ENCODE assay signal across 9 cellular contexts in the genomic region with DNA sequence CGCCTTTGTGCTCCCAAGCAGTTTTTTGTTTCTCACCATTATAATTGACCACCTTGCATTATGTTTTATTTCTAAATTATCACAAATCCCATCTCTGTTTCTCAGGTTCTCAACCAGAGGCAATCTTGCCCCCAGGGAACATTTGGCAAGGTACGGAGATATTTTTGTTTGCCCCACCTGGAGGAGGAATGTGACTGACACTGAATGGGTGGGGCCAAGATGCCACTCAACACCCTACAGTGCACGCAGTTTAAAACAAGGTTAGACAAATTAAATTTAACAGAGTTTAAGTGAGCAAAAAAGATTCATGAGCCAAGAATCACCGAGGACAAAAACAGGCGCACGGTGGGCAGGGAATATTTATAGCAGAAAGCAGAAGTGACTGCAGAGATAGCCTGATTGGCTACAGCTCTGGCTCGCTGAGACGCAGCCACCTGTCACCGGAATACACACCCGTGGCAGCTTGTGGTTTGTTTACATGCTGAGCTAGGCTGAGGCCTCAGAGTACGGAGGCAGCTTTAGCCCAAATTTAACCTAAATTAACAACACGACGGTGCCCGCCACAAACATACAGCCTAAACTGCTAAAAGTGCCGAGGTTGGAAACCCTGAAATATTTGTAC.
DNase-seq lines count a peak whose midpoint lies in the region; ATAC-seq and TF ChIP-seq lines count a peak whose summit lies in the region.
"Had no signal": no experiment of that assay in that cellular context is flagged by ENCODE, and none has a peak within 500 bp of the region (broad histone marks: within the 10 kb centered on the region; RNA-seq: fewer than 3 reads in every experiment).

No MANE protein-coding gene starts in this region.

- no peaks in the 10 kb centered on the region for H4K20me1 ChIP-seq in mammary epithelial cell (ENCODE audit: insufficient read depth, low read length)

- H2AFZ ChIP-seq in mammary epithelial cell (ENCODE audit: low read depth, low read length): no peak overlapping the region

- H3K4me2 ChIP-seq in mammary epithelial cell (ENCODE audit: insufficient read depth, low read depth, low read length): no peak overlapping the region

- TF ChIP-seq CTCF in MCF 10A (IDR thresholded peaks at IDR 0.05; ENCODE audit: unreplicated experiment) (no peak), mammary epithelial cell (conservative IDR thresholded peaks at IDR 0.05 in 1 of 2, IDR thresholded peaks at IDR 0.05 in 1 of 2; ENCODE audit: extremely low read depth in 1 of 2, insufficient read depth in 1 of 2, low read depth in 1 of 2, low read length in 2 of 2) (no peak)

- no peak overlapping the region for H3K9ac ChIP-seq in mammary epithelial cell (ENCODE audit: insufficient read depth, low read length)

- H3K4me3 Mint-ChIP-seq in MCF 10A (ENCODE audit: unreplicated experiment): peak overlapping the region; percentile 38
- peak overlapping the region; percentile 72 to 93 (median 83) for H3K4me3 Mint-ChIP-seq in naive thymus-derived CD4-positive, alpha-beta T cell

- no peak overlapping the region for H3K27ac Mint-ChIP-seq in MCF 10A (ENCODE audit: low read depth, unreplicated experiment)
- H3K27ac Mint-ChIP-seq in naive thymus-derived CD4-positive, alpha-beta T cell: peak overlapping the region; percentile 66 to 98 (median 95)
- H3K27ac Mint-ChIP-seq: nephron had no signal

- intact Hi-C loops in MCF 10A (cut with micrococcal nuclease): no loop called here
- intact Hi-C loops in mammary epithelial cell (cut with micrococcal nuclease): no loop called here
- intact Hi-C loops in naive thymus-derived CD4-positive, alpha-beta T cell (cut with micrococcal nuclease): loop anchor here (1.0 to 5.0 kb wide), 6 partner anchors 8 to 176 kb away; a partner anchor contains a TSS
- intact Hi-C loops in aorta (cut with DNase I): no loop called here

- in situ Hi-C loops in mammary epithelial cell (cut with MboI; ENCODE audit: low sequenced_read_pairs in 2 of 2): no loop called here
- in situ Hi-C loops in ACHN (cut with HindIII; ENCODE audit: low pct_ligation_motif_present, low pct_unique_long_range_greater_than_20kb, low sequenced_read_pairs): no loop called here

- H3K36me3 Mint-ChIP-seq in MCF 10A (ENCODE audit: insufficient read depth, unreplicated experiment): no peaks in the 10 kb centered on the region
- H3K36me3 Mint-ChIP-seq in naive thymus-derived CD4-positive, alpha-beta T cell: no peaks in the 10 kb centered on the region

- peak; percentile 16 for DNase-seq in MCF 10A (ENCODE audit: unreplicated experiment)
- no peak for DNase-seq in mammary epithelial cell
- DNase-seq in NCI-H524 (lab: John Stamatoyannopoulos, UW): peak; percentile 31 to 85
- peak; percentile 28 for DNase-seq in activated T-cell treated with anti-CD3 and anti-CD28 coated beads for 24 hours (ENCODE audit: low read depth)
- DNase-seq in naive thymus-derived CD4-positive, alpha-beta T cell: peak; percentile 35 to 87 (median 80)
- no peak for DNase-seq in ACHN
- no peak for DNase-seq in aorta

- no peaks in the 10 kb centered on the region for H3K9me3 Mint-ChIP-seq in MCF 10A (ENCODE audit: unreplicated experiment)
- no peaks in the 10 kb centered on the region for H3K9me3 Mint-ChIP-seq in naive thymus-derived CD4-positive, alpha-beta T cell
- H3K9me3 Mint-ChIP-seq: nephron had no signal

- dilution Hi-C loops in mammary epithelial cell (cut with HindIII; ENCODE audit: low sequenced_read_pairs): no loop called here

- no peaks in the 10 kb centered on the region for H3K79me2 ChIP-seq in mammary epithelial cell (ENCODE audit: insufficient read depth, low read length)

- WGBS in mammary epithelial cell (ENCODE audit: low coverage, missing lambda C conversion rate): 35% methylated on average over 14 of the region's 15 CpGs
- WGBS in aorta, 2 donors: 48 to 54% methylated on average over 15 of the region's 15 CpGs

- POLR2A ChIA-PET in MCF 10A (lab: Yijun Ruan, JAX): interaction anchor here (1.4 to 1.5 kb wide), 2 partner anchors 13 to 180 kb away, joined by 3 to 5 read pairs; no protein-coding TSS in a partner anchor
- POLR2A ChIA-PET in naive thymus-derived CD4-positive, alpha-beta T cell (lab: Charles Lee): interaction anchor here (1.2 to 2.5 kb wide), 3 partner anchors 8 to 43 kb away, joined by 7 to 10 read pairs (median 7); no protein-coding TSS in a partner anchor

- H3K4me3 ChIP-seq in mammary epithelial cell (replicated peaks in 1 of 3; ENCODE audit: insufficient read depth in 1 of 3, low read depth in 2 of 3, low read length in 3 of 3): no peak overlapping the region
- H3K4me3 ChIP-seq in naive thymus-derived CD4-positive, alpha-beta T cell (ENCODE audit: low read length): peak overlapping the region; percentile 47
- H3K4me3 ChIP-seq in aorta (ENCODE audit: low read length in 2 of 2): no peak overlapping the region

- no peak overlapping the region for H3K27ac ChIP-seq in mammary epithelial cell (ENCODE audit: insufficient read depth, low read depth, low read length)
- peak overlapping the region; percentile 52 for H3K27ac ChIP-seq in naive thymus-derived CD4-positive, alpha-beta T cell (ENCODE audit: low read depth, low read length)
- no peak overlapping the region for H3K27ac ChIP-seq in aorta (ENCODE audit: low read depth in 1 of 2, low read length in 2 of 2)

- BruUV-seq in MCF 10A (replicated peaks; lab: Mats Ljungman, UMichigan) (no TSS peak), mammary epithelial cell (replicated peaks; lab: Mats Ljungman, UMichigan) (no TSS peak)

- H3K4me1 ChIP-seq in mammary epithelial cell (ENCODE audit: insufficient read depth, low read length): no peaks in the 10 kb centered on the region
- H3K4me1 ChIP-seq in naive thymus-derived CD4-positive, alpha-beta T cell (ENCODE audit: control insufficient read depth in 2 of 2, insufficient read depth in 2 of 2, low read length in 2 of 2): peaks cover 18% of the 10 kb centered on the region in 2 donors
- H3K4me1 ChIP-seq in aorta (ENCODE audit: control insufficient read depth in 1 of 2, insufficient read depth in 2 of 2, low read length in 2 of 2): no peaks in the 10 kb centered on the region

- no peaks in the 10 kb centered on the region for H3K27me3 Mint-ChIP-seq in MCF 10A (ENCODE audit: insufficient read depth, unreplicated experiment)
- H3K27me3 Mint-ChIP-seq in naive thymus-derived CD4-positive, alpha-beta T cell: peaks cover 0 to 2% (median 0%) of the 10 kb centered on the region in 5 donors

- H3K4me1 Mint-ChIP-seq in MCF 10A (ENCODE audit: insufficient read depth, unreplicated experiment): peaks cover 15% of the 10 kb centered on the region
- H3K4me1 Mint-ChIP-seq in naive thymus-derived CD4-positive, alpha-beta T cell: peaks cover 14 to 31% (median 24%) of the 10 kb centered on the region in 7 donors

- ATAC-seq in HG03060 (IDR thresholded peaks at IDR 0.05; ENCODE audit: low read depth, unreplicated experiment) (peak; percentile 98), aorta (ENCODE audit: low FRiP score) (no peak)
- ATAC-seq in naive thymus-derived CD4-positive, alpha-beta T cell: peak; percentile 99

- peaks cover 34% of the 10 kb centered on the region for H3K9me3 ChIP-seq in mammary epithelial cell (replicated peaks; ENCODE audit: insufficient read depth, low read length)
- no peaks in the 10 kb centered on the region for H3K9me3 ChIP-seq in naive thymus-derived CD4-positive, alpha-beta T cell (ENCODE audit: control insufficient read depth in 2 of 3, low read length in 3 of 3)
- no peaks in the 10 kb centered on the region for H3K9me3 ChIP-seq in aorta (ENCODE audit: control insufficient read depth, low read length)

- H3K36me3 ChIP-seq in mammary epithelial cell (ENCODE audit: insufficient read depth, low read length) (no peaks in the 10 kb centered on the region), aorta (ENCODE audit: control insufficient read depth in 1 of 2, insufficient read depth in 2 of 2, low read length in 1 of 2) (no peaks in the 10 kb centered on the region)
- no peaks in the 10 kb centered on the region for H3K36me3 ChIP-seq in naive thymus-derived CD4-positive, alpha-beta T cell (ENCODE audit: control insufficient read depth in 2 of 3, insufficient read depth in 3 of 3, low read length in 3 of 3)

- CTCF ChIA-PET in MCF 10A (lab: Yijun Ruan, JAX): interaction anchor here (0.7 to 1.5 kb wide), 2 partner anchors 31 to 200 kb away, joined by 3 to 5 read pairs; no protein-coding TSS in a partner anchor
- CTCF ChIA-PET in mammary epithelial cell (lab: Charles Lee; ENCODE audit: low non-redundant PET): no interaction called here
- CTCF ChIA-PET in naive thymus-derived CD4-positive, alpha-beta T cell (lab: Charles Lee): interaction anchor here (0.6 kb wide), 1 partner anchor 240 kb away, joined by 3 read pairs; no protein-coding TSS in a partner anchor

- H3K27me3 ChIP-seq in mammary epithelial cell (ENCODE audit: insufficient read depth, low read length) (no peaks in the 10 kb centered on the region), aorta (ENCODE audit: control insufficient read depth in 1 of 2, insufficient read depth in 2 of 2, low read length in 1 of 2) (no peaks in the 10 kb centered on the region)
- no peaks in the 10 kb centered on the region for H3K27me3 ChIP-seq in naive thymus-derived CD4-positive, alpha-beta T cell (ENCODE audit: control insufficient read depth in 2 of 2, insufficient read depth in 2 of 2, low read length in 2 of 2)

Comparison
In these comparisons a context has a peak if more than half of its experiments do, and no peak if none do; other contexts are left out.
1. DNase-seq: peak in MCF 10A (single experiment), NCI-H524 (2 of 2), activated T-cell treated with anti-CD3 and anti-CD28 coated beads for 24 hours (single experiment) and naive thymus-derived CD4-positive, alpha-beta T cell (9 of 9); none in mammary epithelial cell (single experiment), ACHN (single experiment) and aorta (0 of 2).
2. intact Hi-C loops: an anchor here in naive thymus-derived CD4-positive, alpha-beta T cell (1.0 to 5.0 kb wide); none called in MCF 10A, mammary epithelial cell and aorta.